In genomic region chr2:157223624-157224205, GRCh38 we compare ENCODE assay signal across 18 cellular contexts. TPM values are rescaled to one million over a fixed set of nuclear protein-coding genes. Genes with fewer than 3 reads are reported as not detected.
A peak's percentile ranks its signal among the peaks of the same experiment; 100 is the strongest.
DNase-seq lines count a peak whose midpoint lies in the region; ATAC-seq and TF ChIP-seq lines count a peak whose summit lies in the region.
"Had no signal": no experiment of that assay in that cellular context is flagged by ENCODE, and none has a peak within 500 bp of the region (broad histone marks: within the 10 kb centered on the region; RNA-seq: fewer than 3 reads in every experiment).

No MANE protein-coding gene starts in this region.

- H3K36me3 Mint-ChIP-seq in brain (no peaks in the 10 kb centered on the region), Calu3 (ENCODE audit: insufficient read depth, unreplicated experiment) (no peaks in the 10 kb centered on the region)
- H3K36me3 Mint-ChIP-seq: CD4-positive, alpha-beta memory T cell had no signal

- CTCF ChIA-PET in IMR-90 (lab: Yijun Ruan, JAX) = no interaction called here
- CTCF ChIA-PET in Calu3 (lab: Charles Lee) = interaction anchor here (0.6 kb wide), 1 partner anchor 882 kb away, joined by 4 read pairs; no protein-coding TSS in a partner anchor

- H3K4me3 ChIP-seq in IMR-90 (ENCODE audit: insufficient read depth, low read depth, low read length) = no peak overlapping the region

- H3K27me3 Mint-ChIP-seq in brain = no peaks in the 10 kb centered on the region
- H3K27me3 Mint-ChIP-seq in Calu3 (ENCODE audit: unreplicated experiment) = no peaks in the 10 kb centered on the region

- no peaks in the 10 kb centered on the region for H3K27me3 ChIP-seq in IMR-90 (ENCODE audit: control insufficient read depth, insufficient read depth, low read length)
- H3K27me3 ChIP-seq: BE2C had no signal

- no CpG with 5 or more reads among the region's 5 CpGs for WGBS in IMR-90 (ENCODE audit: extremely low coverage in 2 of 2, insufficient read length in 1 of 2), 2 experiments

- H2AK9ac ChIP-seq in IMR-90 (replicated peaks; ENCODE audit: low read depth, low read length, poor library complexity) = no peak overlapping the region

- H3K4me3 Mint-ChIP-seq in brain (no peak overlapping the region), Calu3 (ENCODE audit: low read depth, unreplicated experiment) (no peak overlapping the region)
- H3K4me3 Mint-ChIP-seq: CD4-positive, alpha-beta memory T cell; H9; HFFc6 had no signal

- H3K27ac Mint-ChIP-seq in brain (peak overlapping the region in 3 of 5 experiments; percentile 39 to 70 (median 41)), Calu3 (ENCODE audit: unreplicated experiment) (no peak overlapping the region)
- H3K27ac Mint-ChIP-seq: CD4-positive, alpha-beta memory T cell; H9; HFFc6 had no signal

- no peaks in the 10 kb centered on the region for H3K9me1 ChIP-seq in IMR-90 (ENCODE audit: insufficient read depth, low read length)

- H3K23ac ChIP-seq in IMR-90 (ENCODE audit: low read depth, low read length) = no peak overlapping the region

- peak; percentile 44 for DNase-seq in DMS 273 (lab: John Stamatoyannopoulos, UW; ENCODE audit: unreplicated experiment)
- DNase-seq in IMR-90 = no peak
- peak; percentile 14 for DNase-seq in pons (ENCODE audit: low spot score)
- no peak for DNase-seq in activated CD8-positive, alpha-beta memory T cell treated with anti-CD3 and anti-CD28 coated beads, Interleukin-2, amount 50 U/mL, for 48 hours
- no peak for DNase-seq in NCI-H146 treated with DMSO at 0.1 percent for 48 hours (lab: John Stamatoyannopoulos, UW; ENCODE audit: unreplicated experiment)
- DNase-seq in Calu3 = no peak
- DNase-seq: ACHN; BE2C; CD4-positive, alpha-beta memory T cell; DMS53; GOT3; H9; HFFc6; Karpas-422 had no signal

- H2BK20ac ChIP-seq in IMR-90 (ENCODE audit: low read depth, low read length) = 0 out of 2 replicates have a peak overlapping the region, but pooled peaks have one; percentile 10

- BruUV-seq in IMR-90 (replicated peaks; lab: Mats Ljungman, UMichigan) = no TSS peak
- no TSS peak for BruUV-seq in Calu3 (replicated peaks; lab: Mats Ljungman, UMichigan)

- H3K79me1 ChIP-seq in IMR-90 (ENCODE audit: low read depth in 1 of 2, low read length in 2 of 2) = no peaks in the 10 kb centered on the region

- no peak overlapping the region for H3K9ac ChIP-seq in IMR-90 (ENCODE audit: low read depth, low read length)

- H3K4me1 Mint-ChIP-seq in brain (no peaks in the 10 kb centered on the region), Calu3 (ENCODE audit: low read depth, unreplicated experiment) (no peaks in the 10 kb centered on the region)
- H3K4me1 Mint-ChIP-seq: CD4-positive, alpha-beta memory T cell; H9 had no signal

- H2AK5ac ChIP-seq in IMR-90 (ENCODE audit: low read depth, low read length) = no peak overlapping the region

- H3K9me3 ChIP-seq in IMR-90 (ENCODE audit: control insufficient read depth, insufficient read depth, low read length) = no peaks in the 10 kb centered on the region
- H3K9me3 ChIP-seq: BE2C had no signal

- dilution Hi-C loops in IMR-90 (cut with HindIII; ENCODE audit: low sequenced_read_pairs, unreplicated experiment) = no loop called here

- peak overlapping the region; percentile 40; the same call in 1 of the 2 replicates for H4K5ac ChIP-seq in IMR-90 (ENCODE audit: low read depth, low read length)

- H4K8ac ChIP-seq in IMR-90 (ENCODE audit: low read depth in 2 of 2, low read length in 2 of 2) = no peak overlapping the region

- in situ Hi-C loops in IMR-90 (cut with MboI; ENCODE audit: low sequenced_read_pairs) = no loop called here

- H3K18ac ChIP-seq in IMR-90 (ENCODE audit: low read depth, low read length) = peak overlapping the region; percentile 27; the same call in 1 of the 2 replicates

- H3K36me3 ChIP-seq in IMR-90 (ENCODE audit: control insufficient read depth, insufficient read depth, low read length) = no peaks in the 10 kb centered on the region
- H3K36me3 ChIP-seq: BE2C had no signal

- no peak for TF ChIP-seq RAD21 in IMR-90 (IDR thresholded peaks at IDR 0.05; ENCODE audit: low read length)

- H3K4me1 ChIP-seq in IMR-90 (ENCODE audit: control insufficient read depth, insufficient read depth, low read length) = no peaks in the 10 kb centered on the region
- H3K4me1 ChIP-seq: BE2C had no signal

- TF ChIP-seq CTCF in IMR-90 (conservative IDR thresholded peaks at IDR 0.05; ENCODE audit: low read depth, low read length) (no peak), brain (conservative IDR thresholded peaks at IDR 0.05) (no peak), Calu3 (IDR thresholded peaks at IDR 0.05; ENCODE audit: unreplicated experiment) (no peak)

- H3K14ac ChIP-seq in IMR-90 (replicated peaks; ENCODE audit: low read depth, low read length) = no peak overlapping the region

- intact Hi-C loops in IMR-90 (cut with micrococcal nuclease) = no loop called here
- intact Hi-C loops in Calu3 (cut with micrococcal nuclease; ENCODE audit: unreplicated experiment) = no loop called here

- H2BK5ac ChIP-seq in IMR-90 (ENCODE audit: low read depth, low read length, poor library complexity, severe bottlenecking) = no peak overlapping the region

- H4K20me1 ChIP-seq in IMR-90 (ENCODE audit: insufficient read depth, low read length) = no peaks in the 10 kb centered on the region

- no peak overlapping the region for H3K56ac ChIP-seq in IMR-90 (ENCODE audit: extremely low read depth, insufficient read depth, low read length)

- no peak overlapping the region for H3K4ac ChIP-seq in IMR-90 (ENCODE audit: low read depth, low read length)

- no peak overlapping the region for H2AFZ ChIP-seq in IMR-90 (replicated peaks; ENCODE audit: low read length, poor library complexity)

- POLR2A ChIA-PET in IMR-90 (lab: Charles Lee; ENCODE audit: unreplicated experiment) = no interaction called here

- no peak overlapping the region for H2BK15ac ChIP-seq in IMR-90 (ENCODE audit: low read depth, low read length)

- no peak overlapping the region for H3K4me2 ChIP-seq in IMR-90 (ENCODE audit: low read depth, low read length)

- no peak overlapping the region for H3K27ac ChIP-seq in IMR-90 (ENCODE audit: insufficient read depth, low read length)
- H3K27ac ChIP-seq: C4-2B had no signal

- TF ChIP-seq POLR2A in IMR-90 (IDR thresholded peaks at IDR 0.05; ENCODE audit: low read depth, low read length) = no peak

- no peak overlapping the region for H2BK120ac ChIP-seq in IMR-90 (ENCODE audit: low read depth, low read length)

- H4K91ac ChIP-seq in IMR-90 (ENCODE audit: insufficient read depth, low read depth, low read length) = no peak overlapping the region

- ATAC-seq in IMR-90 (ENCODE audit: low read depth) = no peak

- H3K9me3 Mint-ChIP-seq in brain (peaks cover 0 to 13% (median 0%) of the 10 kb centered on the region in 5 experiments), Calu3 (ENCODE audit: low read depth, unreplicated experiment) (peaks cover 2% of the 10 kb centered on the region)
- H3K9me3 Mint-ChIP-seq: HFFc6 had no signal

TF ChIP-seq in IMR-90, 13 proteins besides CTCF, POLR2A, EP300 and RAD21:
- TF ChIP-seq ELK1 (IDR thresholded peaks at IDR 0.05; ENCODE audit: borderline replicate concordance, low read depth, low read length) = no peak
- TF ChIP-seq NFE2L2 (IDR thresholded peaks at IDR 0.05; ENCODE audit: low read depth, low read length) = no peak
- TF ChIP-seq MXI1 (IDR thresholded peaks at IDR 0.05; ENCODE audit: borderline replicate concordance, low read depth, low read length) = no peak
- TF ChIP-seq FOS (IDR thresholded peaks at IDR 0.05; ENCODE audit: low read depth, low read length) = no peak
- TF ChIP-seq CHD1 (IDR thresholded peaks at IDR 0.05; ENCODE audit: low read depth, low read length) = no peak
- TF ChIP-seq RCOR1 (IDR thresholded peaks at IDR 0.05; ENCODE audit: insufficient replicate concordance, low read length) = no peak
- no peak for TF ChIP-seq SMC3 (IDR thresholded peaks at IDR 0.05; ENCODE audit: low read depth, low read length)

RNA-seq across cellular contexts. Expression of gene GALNT5, which starts 33.8 kb away (rescaled TPM):
- total RNA-seq in IMR-90 (2012; rRNA removed) = 63.3 and 73.6 TPM in 2 replicates
- 28.9 and 36.3 TPM in 2 replicates for polyA plus RNA-seq in IMR-90 (2012; rRNA removed)
- polyA plus RNA-seq in IMR-90 (2012; cell fraction: cytosol; rRNA removed) = 7.2 and 7.9 TPM in 2 replicates
- 4.0 and 36.8 TPM in 2 replicates for polyA plus RNA-seq in IMR-90 (2012; cell fraction: nucleus; rRNA removed; ENCODE audit: low replicate concordance)
- polyA plus RNA-seq in brain (ENCODE audit: insufficient read depth, low read depth, low replicate concordance) = not detected
- total RNA-seq in Calu3 (2022) = 51.7 and 95.4 TPM in 2 replicates
- total RNA-seq: A172; CD4-positive, alpha-beta memory T cell; HT1080 had no signal
- polyA plus RNA-seq: CD4-positive, alpha-beta memory T cell had no signal

Comparison
In these comparisons a context has a peak if more than half of its experiments do, and no peak if none do; other contexts are left out.
1. DNase-seq: peak in DMS 273 (single experiment) and pons (single experiment); none in IMR-90 (single experiment), activated CD8-positive, alpha-beta memory T cell treated with anti-CD3 and anti-CD28 coated beads, Interleukin-2, amount 50 U/mL, for 48 hours (single experiment), NCI-H146 treated with DMSO at 0.1 percent for 48 hours (single experiment) and Calu3 (single experiment).